In genomic region chr15:63402498-63403253, GRCh38 we compare ENCODE assay signal across 8 cellular contexts. TPM values are rescaled to one million over a fixed set of nuclear protein-coding genes. Genes with fewer than 3 reads are reported as not detected.
DNase-seq lines count a peak whose midpoint lies in the region; ATAC-seq, FAIRE-seq and TF ChIP-seq lines count a peak whose summit lies in the region.

No MANE protein-coding gene starts in this region.

- H3K9ac ChIP-seq in SK-N-SH, result no peak overlapping the region

- H3K9me3 ChIP-seq in SK-N-SH (no peaks in the 10 kb centered on the region), osteoblast (ENCODE audit: low read depth, low read length) (no peaks in the 10 kb centered on the region)

- no TSS peak for BruUV-seq in Calu3 (replicated peaks; lab: Mats Ljungman, UMichigan)

- H3K4me2 ChIP-seq in SK-N-SH, result no peak overlapping the region
- H3K4me2 ChIP-seq in osteoblast (ENCODE audit: insufficient read depth, low read length), result peak overlapping the region; percentile 63

- ATAC-seq in GM19452 (IDR thresholded peaks at IDR 0.05; ENCODE audit: unreplicated experiment), result no peak

- H3K4me3 ChIP-seq in SK-N-SH (ENCODE audit: low read depth in 2 of 2, low read length in 1 of 2) (no peak overlapping the region), fibroblast of mammary gland (ENCODE audit: control insufficient read depth, low read depth, low read length) (no peak overlapping the region), osteoblast (ENCODE audit: insufficient read depth, low read length) (no peak overlapping the region)

- no peak for TF ChIP-seq EP300 in SK-N-SH (IDR thresholded peaks at IDR 0.05; ENCODE audit: borderline replicate concordance in 1 of 2, low read depth in 1 of 2, low read length in 1 of 2)

- H3K27ac Mint-ChIP-seq in Calu3 (ENCODE audit: unreplicated experiment), result no peak overlapping the region

- no peaks in the 10 kb centered on the region for H3K9me3 Mint-ChIP-seq in Calu3 (ENCODE audit: low read depth, unreplicated experiment)

- CTCF ChIA-PET in Calu3 (lab: Charles Lee), result interaction anchor here (0.6 to 1.9 kb wide), 17 partner anchors 11 to 237 kb away, joined by 3 to 37 read pairs (median 3); no protein-coding TSS in a partner anchor
- CTCF ChIA-PET in SK-N-SH (lab: Yijun Ruan, JAX), result interaction anchor here (0.5 to 3.8 kb wide), 28 partner anchors 8 to 308 kb away, joined by 3 to 73 read pairs (median 4); partner anchors contain the start of gene CA12

- POLR2A ChIA-PET in SK-N-SH (lab: Yijun Ruan, JAX), result interaction anchor here (1.0 kb wide), 1 partner anchor 111 kb away, joined by 4 read pairs; no protein-coding TSS in a partner anchor

- DNase-seq in Calu3 (peak; percentile 32), HTR-8/SVneo (ENCODE audit: insufficient read length, low spot score) (peak; percentile 35), SK-N-SH (peak; percentile 41), fibroblast of mammary gland (ENCODE audit: low read depth) (peak; percentile 56), osteoblast (ENCODE audit: insufficient read length, low spot score, missing footprints) (peak; percentile 47), ecto neural progenitor cell (ENCODE audit: low spot score) (no peak)
- DNase-seq in activated naive CD4-positive, alpha-beta T cell treated with Interleukin-2 at 50 U/mL for 16 hours, result no peak

- no peaks in the 10 kb centered on the region for H3K27me3 Mint-ChIP-seq in Calu3 (ENCODE audit: unreplicated experiment)

- H3K4me1 Mint-ChIP-seq in Calu3 (ENCODE audit: low read depth, unreplicated experiment), result peaks cover 28% of the 10 kb centered on the region

- peaks cover 1 to 6% of the 10 kb centered on the region in 2 experiments; a peak in 3 of 4 replicates for H3K4me1 ChIP-seq in SK-N-SH (ENCODE audit: control insufficient read depth in 1 of 2, insufficient read depth in 2 of 2, low read depth in 1 of 2, low read length in 1 of 2)
- H3K4me1 ChIP-seq in osteoblast (ENCODE audit: insufficient read depth, low read length), result peaks cover 37% of the 10 kb centered on the region

- H3K27ac ChIP-seq in SK-N-SH (ENCODE audit: low read depth in 2 of 2, low read length in 1 of 2) (no peak overlapping the region), osteoblast (ENCODE audit: low read depth, low read length) (peak overlapping the region; percentile 67)

- TF ChIP-seq RAD21 in SK-N-SH (IDR thresholded peaks at IDR 0.05; ENCODE audit: low read length), result peak; percentile 87

- H3K79me2 ChIP-seq in SK-N-SH (ENCODE audit: insufficient read depth) (no peaks in the 10 kb centered on the region), osteoblast (ENCODE audit: insufficient read depth, low read length) (no peaks in the 10 kb centered on the region)

- H4K20me1 ChIP-seq in SK-N-SH (ENCODE audit: insufficient read depth) (no peaks in the 10 kb centered on the region), osteoblast (ENCODE audit: insufficient read depth, low read length) (no peaks in the 10 kb centered on the region)

- TF ChIP-seq CTCF in Calu3 (IDR thresholded peaks at IDR 0.05; ENCODE audit: unreplicated experiment) (no peak), SK-N-SH (IDR thresholded peaks at IDR 0.05) (peak; percentile 82), fibroblast of mammary gland (conservative IDR thresholded peaks at IDR 0.05; ENCODE audit: control insufficient read depth, insufficient read depth, low read depth, low read length) (peak; percentile 76), osteoblast (IDR thresholded peaks at IDR 0.05; ENCODE audit: extremely low read depth, low read depth, low read length) (peak; percentile 62)

- FAIRE-seq in HTR-8/SVneo (lab: Jason Lieb, UNC), result no peak

- H3K36me3 ChIP-seq in SK-N-SH (replicated peaks in 1 of 2; ENCODE audit: control insufficient read depth in 1 of 2, insufficient read depth in 2 of 2, low read length in 1 of 2), result no peaks in the 10 kb centered on the region
- H3K36me3 ChIP-seq in osteoblast (ENCODE audit: insufficient read depth, low read length), result no peaks in the 10 kb centered on the region

- H3K27me3 ChIP-seq in SK-N-SH (ENCODE audit: insufficient read depth) (no peaks in the 10 kb centered on the region), osteoblast (ENCODE audit: insufficient read depth, low read length) (no peaks in the 10 kb centered on the region)

- H2AFZ ChIP-seq in SK-N-SH (ENCODE audit: low read depth) (no peak overlapping the region), osteoblast (ENCODE audit: low read length) (peak overlapping the region; percentile 80)

- H3K9me2 ChIP-seq in SK-N-SH, result no peaks in the 10 kb centered on the region

- no peaks in the 10 kb centered on the region for H3K36me3 Mint-ChIP-seq in Calu3 (ENCODE audit: insufficient read depth, unreplicated experiment)

- intact Hi-C loops in Calu3 (cut with micrococcal nuclease; ENCODE audit: unreplicated experiment), result loop anchor here (1.0 to 2.0 kb wide), 2 partner anchors 114 to 236 kb away; no protein-coding TSS in a partner anchor

- H3K4me3 Mint-ChIP-seq in Calu3 (ENCODE audit: low read depth, unreplicated experiment), result no peak overlapping the region

- H3F3A ChIP-seq in SK-N-SH (replicated peaks; ENCODE audit: insufficient read depth), result peaks cover 5% of the 10 kb centered on the region

- 65% methylated on average over 7 of the region's 7 CpGs for WGBS in SK-N-SH (ENCODE audit: low lambda C conversion rate)

TF ChIP-seq in SK-N-SH, 30 proteins besides CTCF, POLR2A, EP300 and RAD21:
- TF ChIP-seq TAF1 (IDR thresholded peaks at IDR 0.05; ENCODE audit: borderline replicate concordance, low read depth, low read length) (no peak), SMC3 (IDR thresholded peaks at IDR 0.05; ENCODE audit: low read depth, low read length) (peak; percentile 82)

RNA-seq across cellular contexts. Expression of gene CA12, which starts 21.0 kb away (rescaled TPM):
- 21.5 and 26.0 TPM in 2 replicates for total RNA-seq in Calu3 (2022)
- polyA plus RNA-seq in SK-N-SH (2012; rRNA removed), result 39.4 and 44.3 TPM in 2 replicates
- polyA plus RNA-seq in SK-N-SH (2012; cell fraction: cytosol; rRNA removed), result 32.6 and 41.3 TPM in 2 replicates
- 25.4 and 33.6 TPM in 2 replicates for polyA plus RNA-seq in SK-N-SH (2012; cell fraction: nucleus; rRNA removed)
- total RNA-seq in osteoblast, result 107 and 114 TPM in 2 replicates

Comparison
In these comparisons a context has a peak if more than half of its experiments do, and no peak if none do; other contexts are left out.
1. DNase-seq: peak in Calu3 (single experiment), HTR-8/SVneo (single experiment), SK-N-SH (single experiment), fibroblast of mammary gland (single experiment) and osteoblast (single experiment); none in activated naive CD4-positive, alpha-beta T cell treated with Interleukin-2 at 50 U/mL for 16 hours (single experiment) and ecto neural progenitor cell (single experiment).